In the genomic region with DNA sequence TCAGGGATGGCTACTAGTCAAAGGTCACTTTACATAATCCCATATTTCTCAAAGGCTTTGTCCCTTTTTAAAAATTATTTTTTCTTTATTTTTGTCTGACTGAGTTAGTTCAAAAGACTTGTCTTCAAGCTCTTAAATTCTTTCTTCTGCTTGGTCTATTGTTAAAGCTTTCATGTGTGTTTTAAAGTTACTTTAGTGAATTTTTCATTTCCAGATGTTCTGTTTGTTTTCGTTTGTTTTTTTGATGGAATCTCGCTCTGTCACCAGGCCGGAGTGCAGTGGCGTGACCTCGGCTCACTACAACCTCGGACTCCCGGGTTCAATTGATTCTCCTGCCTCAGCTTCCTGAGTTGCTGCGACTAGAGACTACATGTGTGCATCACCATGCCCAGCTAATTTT, we compare ENCODE assay signal across 9 cellular contexts. TPM values are rescaled to one million over a fixed set of nuclear protein-coding genes. Genes with fewer than 3 reads are reported as not detected.
"Had no signal": no experiment of that assay in that cellular context is flagged by ENCODE, and none has a peak within 500 bp of the region (broad histone marks: within the 10 kb centered on the region; RNA-seq: fewer than 3 reads in every experiment).

No MANE protein-coding gene starts in this region.

- FAIRE-seq: G401.6, GM12878, GM12891, GM12892, GM18507, GM19239 had no signal

- ATAC-seq: GM12878 had no signal

- DNase-seq: GDM1, GF-D8 had no signal

- H3K4me3 ChIP-seq: GM12878 had no signal

RNA-seq across cellular contexts. Expression of gene SNCAIP, which starts 55.0 kb away (rescaled TPM):
- total RNA-seq: G401 had no signal
